9 cellular contexts compared by ENCODE assay signal in the genomic region with DNA sequence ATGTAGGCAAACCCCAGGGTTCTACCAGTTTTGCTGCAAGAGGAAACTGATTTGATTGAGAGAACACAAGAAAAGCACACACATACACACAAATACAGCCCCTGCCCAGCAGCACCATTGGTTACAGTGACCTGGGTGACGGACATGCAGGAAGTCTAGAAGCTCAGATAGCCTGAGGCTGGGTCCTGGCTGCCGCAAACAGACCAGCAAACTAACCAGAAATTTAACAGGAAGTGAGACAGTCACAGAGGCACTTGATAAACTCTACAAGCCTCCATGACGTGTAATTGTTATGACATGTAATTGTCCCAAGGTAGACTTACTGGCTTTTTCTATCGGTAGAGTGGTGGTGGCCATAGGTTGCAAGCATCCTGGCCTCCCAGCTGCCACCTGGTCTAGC. TPM values are rescaled to one million over a fixed set of nuclear protein-coding genes. Genes with fewer than 3 reads are reported as not detected.
DNase-seq lines count a peak whose midpoint lies in the region; ATAC-seq, FAIRE-seq and TF ChIP-seq lines count a peak whose summit lies in the region.
"Had no signal": no experiment of that assay in that cellular context is flagged by ENCODE, and none has a peak within 500 bp of the region (broad histone marks: within the 10 kb centered on the region; RNA-seq: fewer than 3 reads in every experiment).

No MANE protein-coding gene starts in this region.

- ATAC-seq in CD4-positive, alpha-beta T cell (ENCODE audit: poor library complexity) = peak; percentile 24
- ATAC-seq in HepG2 (no peak), GM21528 (IDR thresholded peaks at IDR 0.05; ENCODE audit: low FRiP score, unreplicated experiment) (no peak), HG02642 (IDR thresholded peaks at IDR 0.05; ENCODE audit: poor library complexity, unreplicated experiment) (no peak)

- H3K4me3 ChIP-seq in HepG2 (replicated peaks in 1 of 3; ENCODE audit: insufficient read depth in 1 of 3, low read depth in 2 of 3, low read length in 3 of 3) = no peak overlapping the region
- H3K4me3 ChIP-seq in stomach = no peak overlapping the region

- no peak overlapping the region for H3K27ac Mint-ChIP-seq in CD4-positive, alpha-beta T cell

- no TSS peak for BruUV-seq in HepG2 (replicated peaks; lab: Mats Ljungman, UMichigan)

- DNase-seq in CD4-positive, alpha-beta T cell = no peak
- DNase-seq in M059J (ENCODE audit: low read depth) (peak; percentile 98), HepG2 (ENCODE audit: low spot score) (no peak), stomach (no peak)
- DNase-seq in activated CD4-positive, CD25-positive, alpha-beta regulatory T cell treated with anti-CD3 and anti-CD28 coated beads, Interleukin-2, amount 50 U/mL, for 72 hours = no peak
- DNase-seq: Calu3 had no signal

- TF ChIP-seq POLR2A in HepG2 (IDR thresholded peaks at IDR 0.05; ENCODE audit: insufficient read depth in 1 of 2, low read depth in 2 of 2, low read length in 2 of 2) (no peak), stomach (IDR thresholded peaks at IDR 0.05) (no peak)

- H3K27me3 Mint-ChIP-seq in CD4-positive, alpha-beta T cell = peaks cover 12% of the 10 kb centered on the region

- TF ChIP-seq EP300 in HepG2 (IDR thresholded peaks at IDR 0.05; ENCODE audit: low read depth in 2 of 2, low read length in 2 of 2) = no peak
- TF ChIP-seq EP300 in HepG2 (CRISPR knock-in tag; IDR thresholded peaks at IDR 0.05; ENCODE audit: borderline replicate concordance) = no peak
- no peak for TF ChIP-seq EP300 in stomach (IDR thresholded peaks at IDR 0.05)

- H3K27ac ChIP-seq in CD4-positive, alpha-beta T cell (ENCODE audit: low read depth, low read length) = no peak overlapping the region
- H3K27ac ChIP-seq in VCaP (peak overlapping the region; percentile 62), HepG2 (ENCODE audit: extremely low read length, insufficient read depth, low read length) (no peak overlapping the region), stomach (no peak overlapping the region)

- H3K9me3 ChIP-seq in CD4-positive, alpha-beta T cell (ENCODE audit: control insufficient read depth, low read length) = no peaks in the 10 kb centered on the region
- H3K9me3 ChIP-seq in HepG2 (ENCODE audit: low read length) = no peaks in the 10 kb centered on the region
- H3K9me3 ChIP-seq in stomach = peaks cover 9 to 14% (median 12%) of the 10 kb centered on the region in 4 donors

- TF ChIP-seq CTCF in CD4-positive, alpha-beta T cell (IDR thresholded peaks at IDR 0.05) = no peak
- TF ChIP-seq CTCF in VCaP (conservative IDR thresholded peaks at IDR 0.05) (no peak), HepG2 (CRISPR knock-in tag; IDR thresholded peaks at IDR 0.05) (no peak), stomach (IDR thresholded peaks at IDR 0.05) (no peak)

- no peaks in the 10 kb centered on the region for H3K36me3 ChIP-seq in HepG2 (replicated peaks in 1 of 2; ENCODE audit: control insufficient read depth in 1 of 2, insufficient read depth in 2 of 2, low read length in 2 of 2)
- no peaks in the 10 kb centered on the region for H3K36me3 ChIP-seq in stomach

- no peaks in the 10 kb centered on the region for H4K20me1 ChIP-seq in HepG2 (ENCODE audit: insufficient read depth, low read length)

- no peak overlapping the region for H2AFZ ChIP-seq in HepG2 (ENCODE audit: low read length)

- FAIRE-seq in HepG2 (lab: Jason Lieb, UNC) = no peak

- H3K4me2 ChIP-seq in HepG2 (ENCODE audit: low read depth, low read length) = no peak overlapping the region

- H3K9ac ChIP-seq in HepG2 (ENCODE audit: insufficient read depth, low read depth, low read length) = no peak overlapping the region

- 13% methylated on average over 4 of the region's 4 CpGs for WGBS in HepG2 (ENCODE audit: low lambda C conversion rate)
- 41 to 55% (median 53%) methylated on average over 4 of the region's 4 CpGs for WGBS in stomach, 5 donors

- H3K27me3 ChIP-seq in CD4-positive, alpha-beta T cell (ENCODE audit: control insufficient read depth, insufficient read depth, low read length) = no peaks in the 10 kb centered on the region
- H3K27me3 ChIP-seq in HepG2 (ENCODE audit: control insufficient read depth in 1 of 2, insufficient read depth in 2 of 2, low read length in 2 of 2) (no peaks in the 10 kb centered on the region), stomach (no peaks in the 10 kb centered on the region)

- H3K9me3 Mint-ChIP-seq in CD4-positive, alpha-beta T cell = no peaks in the 10 kb centered on the region

- no peak for TF ChIP-seq RAD21 in HepG2 (CRISPR knock-in tag; IDR thresholded peaks at IDR 0.05)

- H3K4me1 ChIP-seq in HepG2 (ENCODE audit: insufficient read depth, low read length) (no peaks in the 10 kb centered on the region), stomach (no peaks in the 10 kb centered on the region)

- in situ Hi-C loops in HepG2 (cut with HindIII; ENCODE audit: extremely low pct_ligation_motif_present, low pct_unique_long_range_greater_than_20kb) = no loop called here

- H3K4me3 Mint-ChIP-seq in CD4-positive, alpha-beta T cell = no peak overlapping the region

- H3K79me2 ChIP-seq in HepG2 (ENCODE audit: insufficient read depth, low read length) = no peaks in the 10 kb centered on the region

- intact Hi-C loops in CD4-positive, alpha-beta T cell (cut with DNase I, micrococcal nuclease) = no loop called here
- intact Hi-C loops in HepG2 (cut with micrococcal nuclease; ENCODE audit: unreplicated experiment) (no loop called here), stomach (cut with DNase I; ENCODE audit: low total_unique reads) (no loop called here)

- peaks cover 7% of the 10 kb centered on the region for H3K36me3 Mint-ChIP-seq in CD4-positive, alpha-beta T cell (ENCODE audit: low read depth)

- POLR2A ChIA-PET in CD4-positive, alpha-beta T cell (lab: Charles Lee) = no interaction called here
- POLR2A ChIA-PET in HepG2 (lab: Yijun Ruan, JAX) = no interaction called here

- CTCF ChIA-PET in CD4-positive, alpha-beta T cell (lab: Charles Lee) = interaction anchor here (1.5 kb wide), 1 partner anchor 10 kb away, joined by 3 read pairs; no protein-coding TSS in a partner anchor
- CTCF ChIA-PET in HepG2 (lab: Yijun Ruan, JAX; ENCODE audit: low intra/inter-chr PET ratio, low total read pairs) = no interaction called here

- peaks cover 4% of the 10 kb centered on the region for H3K4me1 Mint-ChIP-seq in CD4-positive, alpha-beta T cell (ENCODE audit: low read depth)

TF ChIP-seq in HepG2, 621 proteins besides CTCF, POLR2A, EP300 and RAD21:
- TF ChIP-seq CREB1 (IDR thresholded peaks at IDR 0.05) (0 out of 2 replicates have a peak, but pooled peaks have one; percentile 17), CREB1 (CRISPR knock-in tag; IDR thresholded peaks at IDR 0.05) (no peak), DBP (CRISPR knock-in tag; IDR thresholded peaks at IDR 0.05; ENCODE audit: not compliant biosample characterization) (no peak)

RNA-seq across cellular contexts. Expression of gene PRKAR2B, which starts 58.9 kb away (rescaled TPM):
- total RNA-seq in CD4-positive, alpha-beta T cell = under 1 TPM; 0.41 to 0.42 TPM
- 7.0 and 7.7 TPM in 2 replicates for total RNA-seq in M059J (2014; rRNA removed; shearing (Covaris generic))
- total RNA-seq in HepG2 (2016; rRNA removed; fragmentation: Illumina TruSeq; extraction: Trizol) = not detected in 2 replicates
- total RNA-seq in HepG2 (2016; cell fraction: cytosol; rRNA removed; fragmentation: Illumina TruSeq; extraction: Trizol; ENCODE audit: low read depth) = not detected in 2 replicates
- not detected in 2 replicates for total RNA-seq in HepG2 (2016; cell fraction: insoluble cytoplasmic fraction; rRNA removed; fragmentation: Illumina TruSeq; extraction: Trizol)
- 0.09 TPM in 1 of 2 replicates, not detected in the other for total RNA-seq in HepG2 (2016; cell fraction: membrane; rRNA removed; fragmentation: Illumina TruSeq; extraction: Trizol)
- total RNA-seq in HepG2 (2016; cell fraction: nucleus; rRNA removed; fragmentation: Illumina TruSeq; extraction: Trizol) = not detected in 2 replicates
- polyA plus RNA-seq in HepG2 (2011; rRNA removed) = 0.03 TPM in 1 of 2 replicates, not detected in the other
- 0.01 TPM in 1 of 2 replicates, not detected in the other for polyA plus RNA-seq in HepG2 (2011; cell fraction: cytosol; rRNA removed)
- not detected in 2 replicates for polyA plus RNA-seq in HepG2 (2011; cell fraction: nucleus; rRNA removed)
- polyA plus RNA-seq in HepG2 (2012) = 0.03 TPM in 1 of 2 replicates, not detected in the other
- not detected in 2 replicates for polyA plus RNA-seq in HepG2 (2016; cell fraction: cytosol; fragmentation: Illumina TruSeq; extraction: Trizol; ENCODE audit: low read depth)
- polyA plus RNA-seq in HepG2 (2016; cell fraction: insoluble cytoplasmic fraction; fragmentation: Illumina TruSeq; extraction: Trizol; ENCODE audit: low read depth) = 0.10 TPM in 1 of 2 replicates, not detected in the other
- 0.05 TPM in 1 of 2 replicates, not detected in the other for polyA plus RNA-seq in HepG2 (2016; cell fraction: membrane; fragmentation: Illumina TruSeq; extraction: Trizol; ENCODE audit: low read depth)
- not detected in 2 replicates for polyA plus RNA-seq in HepG2 (2016; cell fraction: nucleus; fragmentation: Illumina TruSeq; extraction: Trizol; ENCODE audit: insufficient read depth, low read depth)
- polyA minus RNA-seq in HepG2 (2011; rRNA and poly(A)+ RNA removed; ENCODE audit: low replicate concordance) = 0.14 and 0.68 TPM in 2 replicates
- polyA minus RNA-seq in HepG2 (2011; cell fraction: cytosol; rRNA and poly(A)+ RNA removed) = 0.20 TPM in 1 of 2 replicates, not detected in the other
- 0.13 TPM in 1 of 2 replicates, not detected in the other for polyA minus RNA-seq in HepG2 (2011; cell fraction: nucleus; rRNA and poly(A)+ RNA removed)
- total RNA-seq in stomach = 10 to 100 TPM in 3 of 5 donors, 1 to 10 TPM in 2; 4.7 to 34.5 (median 10.1) TPM
- 10 to 100 TPM; 20.2 to 39.6 (median 20.5) TPM for polyA plus RNA-seq in stomach
